10 cellular contexts compared by ENCODE assay signal in the genomic region with DNA sequence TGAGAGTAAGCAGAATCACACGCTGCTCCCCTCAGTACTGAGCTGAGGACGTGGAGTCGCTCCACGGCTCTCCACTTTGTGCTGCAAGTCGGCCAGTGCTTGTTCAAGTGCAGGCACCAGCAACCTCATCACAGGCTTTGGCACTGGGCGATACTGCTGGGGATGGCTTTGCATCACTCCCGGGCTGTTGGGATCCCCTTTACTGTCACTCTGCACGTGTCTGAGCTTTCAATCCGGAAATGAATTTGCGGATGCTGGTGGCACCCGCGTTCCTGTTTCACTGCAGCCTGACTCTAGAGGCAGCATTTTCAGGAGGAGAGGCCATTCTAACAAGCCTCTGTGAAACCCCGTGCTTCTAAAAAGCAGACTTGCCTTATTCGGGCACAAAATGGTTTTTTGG. TPM values are rescaled to one million over a fixed set of nuclear protein-coding genes. Genes with fewer than 3 reads are reported as not detected.
DNase-seq lines count a peak whose midpoint lies in the region; ATAC-seq and TF ChIP-seq lines count a peak whose summit lies in the region.
"Had no signal": no experiment of that assay in that cellular context is flagged by ENCODE, and none has a peak within 500 bp of the region (broad histone marks: within the 10 kb centered on the region; RNA-seq: fewer than 3 reads in every experiment).

No MANE protein-coding gene starts in this region.

- BruUV-seq in A673 (replicated peaks; lab: Mats Ljungman, UMichigan): no TSS peak

- no peak overlapping the region for H3K4me3 Mint-ChIP-seq in glutamatergic neuron (ENCODE audit: unreplicated experiment)

- peaks cover 15% of the 10 kb centered on the region for H3K4me1 Mint-ChIP-seq in glutamatergic neuron (ENCODE audit: low read depth, unreplicated experiment)

- CTCF ChIA-PET in A673 (lab: Charles Lee): no interaction called here

- H3K4me3 ChIP-seq in A673 (ENCODE audit: low read depth, low read length, poor library complexity, severe bottlenecking): no peak overlapping the region
- no peak overlapping the region for H3K4me3 ChIP-seq in H7 (ENCODE audit: insufficient read depth, low read depth, low read length)
- H3K4me3 ChIP-seq in foreskin fibroblast (ENCODE audit: low read depth in 1 of 2, low read length in 2 of 2): no peak overlapping the region
- H3K4me3 ChIP-seq: lung had no signal

- H3K36me3 Mint-ChIP-seq in glutamatergic neuron (ENCODE audit: unreplicated experiment): no peaks in the 10 kb centered on the region

- H3K36me3 ChIP-seq in A673 (ENCODE audit: insufficient read depth, low read length, poor library complexity, severe bottlenecking) (peaks cover 10% of the 10 kb centered on the region), H7 (replicated peaks; ENCODE audit: control insufficient read depth, insufficient read depth, low read length) (peaks cover 6% of the 10 kb centered on the region)

- TF ChIP-seq CTCF in A673 (conservative IDR thresholded peaks at IDR 0.05; ENCODE audit: low read depth, low read length) (0 out of 2 replicates have a peak, but pooled peaks have one; percentile 20), glutamatergic neuron (IDR thresholded peaks at IDR 0.05; ENCODE audit: partially characterized antibody, unreplicated experiment) (no peak), foreskin fibroblast (IDR thresholded peaks at IDR 0.05; ENCODE audit: low read depth, low read length) (no peak)

- peak overlapping the region; percentile 33 for H3K27ac Mint-ChIP-seq in glutamatergic neuron (ENCODE audit: unreplicated experiment)

- DNase-seq in A673 (ENCODE audit: low spot score) (peak; percentile 50), H7 (peak; percentile 44), glutamatergic neuron (no peak), T-helper 9 cell (no peak), foreskin fibroblast (no peak)
- DNase-seq in activated CD4-positive, alpha-beta T cell treated with anti-CD3 and anti-CD28 coated beads, Interleukin-2, amount 50 U/mL, for 1 hour: peak; percentile 14
- DNase-seq: NCI-H446 had no signal

- H3K9me3 ChIP-seq in A673 (ENCODE audit: low read depth, low read length, poor library complexity, severe bottlenecking): no peaks in the 10 kb centered on the region

- H3K27me3 ChIP-seq in A673 (replicated peaks; ENCODE audit: insufficient read depth, low read depth, low read length, poor library complexity) (no peaks in the 10 kb centered on the region), H7 (ENCODE audit: control insufficient read depth, insufficient read depth, low read length) (no peaks in the 10 kb centered on the region)

- no peak for ATAC-seq in GM21529 (IDR thresholded peaks at IDR 0.05; ENCODE audit: unreplicated experiment)
- no peak for ATAC-seq in HG03565 (IDR thresholded peaks at IDR 0.05; ENCODE audit: unreplicated experiment)

- no peaks in the 10 kb centered on the region for H3K27me3 Mint-ChIP-seq in glutamatergic neuron (ENCODE audit: unreplicated experiment)

- H3K4me1 ChIP-seq in A673 (ENCODE audit: insufficient read depth, low read length, poor library complexity, severe bottlenecking): peaks cover 5% of the 10 kb centered on the region

- intact Hi-C loops in A673 (cut with micrococcal nuclease; ENCODE audit: unreplicated experiment): no loop called here

- POLR2A ChIA-PET in A673 (lab: Charles Lee; ENCODE audit: low non-redundant PET): interaction anchor here (0.6 kb wide), 2 partner anchors 105 to 1034 kb away, joined by 3 to 8 read pairs; no protein-coding TSS in a partner anchor

- H3K27ac ChIP-seq in A673 (ENCODE audit: low read depth, low read length, poor library complexity, severe bottlenecking): no peak overlapping the region

- peaks cover 10% of the 10 kb centered on the region for H3K9me3 Mint-ChIP-seq in glutamatergic neuron (ENCODE audit: unreplicated experiment)

RNA-seq across cellular contexts. Expression of gene SMARCA4, which starts 19.1 kb away (rescaled TPM):
- total RNA-seq in A673 (2021) (307 and 319 TPM in 2 replicates), glutamatergic neuron (ENCODE audit: unreplicated experiment) (513 TPM)
- total RNA-seq in H7 (2014; rRNA removed; shearing (Covaris generic)): 173 and 208 TPM in 2 replicates

RNA-seq across cellular contexts. Expression of gene TIMM29, which starts 51.3 kb away (rescaled TPM):
- total RNA-seq in A673 (2021): 30.0 and 32.5 TPM in 2 replicates
- total RNA-seq in H7 (2014; rRNA removed; shearing (Covaris generic)): 58.2 and 68.3 TPM in 2 replicates
- 31.8 TPM for total RNA-seq in glutamatergic neuron (ENCODE audit: unreplicated experiment)

RNA-seq across cellular contexts. Expression of gene YIPF2, which starts 51.5 kb away (rescaled TPM):
- total RNA-seq in A673 (2021) (24.5 and 24.6 TPM in 2 replicates), glutamatergic neuron (ENCODE audit: unreplicated experiment) (47.2 TPM)
- total RNA-seq in H7 (2014; rRNA removed; shearing (Covaris generic)): 81.1 and 90.3 TPM in 2 replicates

Comparison
In these comparisons a context has a peak if more than half of its experiments do, and no peak if none do; other contexts are left out.
1. DNase-seq: peak in A673 (single experiment), H7 (single experiment) and activated CD4-positive, alpha-beta T cell treated with anti-CD3 and anti-CD28 coated beads, Interleukin-2, amount 50 U/mL, for 1 hour (single experiment); none in glutamatergic neuron (single experiment), T-helper 9 cell (single experiment) and foreskin fibroblast (0 of 2).